ENCODE assay signal across 18 cellular contexts in genomic region chr19:55611983-55612645, GRCh38. TPM values are rescaled to one million over a fixed set of nuclear protein-coding genes. Genes with fewer than 3 reads are reported as not detected.
A peak's percentile ranks its signal among the peaks of the same experiment; 100 is the strongest.
DNase-seq lines count a peak whose midpoint lies in the region; ATAC-seq and TF ChIP-seq lines count a peak whose summit lies in the region.
"Had no signal": no experiment of that assay in that cellular context is flagged by ENCODE, and none has a peak within 500 bp of the region (broad histone marks: within the 10 kb centered on the region; RNA-seq: fewer than 3 reads in every experiment).

No MANE protein-coding gene starts in this region.

- H3K9me3 Mint-ChIP-seq in CD8-positive, alpha-beta memory T cell, result no peaks in the 10 kb centered on the region
- no peaks in the 10 kb centered on the region for H3K9me3 Mint-ChIP-seq in activated T-helper 17 cell treated with anti-CD3 and anti-CD28 coated beads, Interleukin-2, amount 50 U/mL, for 72 hours
- H3K9me3 Mint-ChIP-seq: H9 had no signal

- WGBS in adrenal gland, 4 donors, result 43 to 67% (median 53%) methylated on average over 3 of the region's 3 CpGs

- CTCF ChIA-PET in CD8-positive, alpha-beta memory T cell (lab: Charles Lee), result no interaction called here

- no peak overlapping the region for H3K4me3 ChIP-seq in CD8-positive, alpha-beta memory T cell (ENCODE audit: low read length)
- H3K4me3 ChIP-seq in neutrophil (ENCODE audit: low read depth in 1 of 2, low read length in 1 of 2) (no peak overlapping the region), adrenal gland (no peak overlapping the region)
- H3K4me3 ChIP-seq: mucosa of descending colon had no signal

- H3K4me1 Mint-ChIP-seq in CD8-positive, alpha-beta memory T cell, result peaks cover 30 to 53% (median 51%) of the 10 kb centered on the region in 3 donors
- peaks cover 28% of the 10 kb centered on the region for H3K4me1 Mint-ChIP-seq in activated T-helper 17 cell treated with anti-CD3 and anti-CD28 coated beads, Interleukin-2, amount 50 U/mL, for 72 hours

- peaks cover 6% of the 10 kb centered on the region for H3K4me1 ChIP-seq in CD8-positive, alpha-beta memory T cell (ENCODE audit: insufficient read depth, low read length)
- peaks cover 55 to 64% of the 10 kb centered on the region in 2 experiments for H3K4me1 ChIP-seq in neutrophil (ENCODE audit: control insufficient read depth in 1 of 2, insufficient read depth in 1 of 2, low read depth in 1 of 2, low read length in 1 of 2)
- peaks cover 10 to 21% of the 10 kb centered on the region in 2 donors for H3K4me1 ChIP-seq in adrenal gland (replicated peaks in 1 of 2)
- H3K4me1 ChIP-seq: Caco-2 had no signal

- peaks cover 6% of the 10 kb centered on the region for H3K36me3 ChIP-seq in CD8-positive, alpha-beta memory T cell (ENCODE audit: insufficient read depth, low read length)
- peaks cover 47% of the 10 kb centered on the region for H3K36me3 ChIP-seq in neutrophil
- H3K36me3 ChIP-seq in adrenal gland (replicated peaks in 1 of 2), result peaks cover 0 to 18% of the 10 kb centered on the region in 2 donors

- peaks cover 4 to 62% (median 8%) of the 10 kb centered on the region in 3 donors for H3K36me3 Mint-ChIP-seq in CD8-positive, alpha-beta memory T cell
- peaks cover 46% of the 10 kb centered on the region for H3K36me3 Mint-ChIP-seq in activated T-helper 17 cell treated with anti-CD3 and anti-CD28 coated beads, Interleukin-2, amount 50 U/mL, for 72 hours (ENCODE audit: low read depth)

- H3K4me3 Mint-ChIP-seq in CD8-positive, alpha-beta memory T cell, result no peak overlapping the region
- no peak overlapping the region for H3K4me3 Mint-ChIP-seq in activated T-helper 17 cell treated with anti-CD3 and anti-CD28 coated beads, Interleukin-2, amount 50 U/mL, for 72 hours
- H3K4me3 Mint-ChIP-seq: H9 had no signal

- intact Hi-C loops in adrenal gland (cut with DNase I), result no loop called here

- TF ChIP-seq POLR2A in adrenal gland (IDR thresholded peaks at IDR 0.05), result no peak

- TF ChIP-seq CTCF in neutrophil (IDR thresholded peaks at IDR 0.05), result no peak
- no peak for TF ChIP-seq CTCF in adrenal gland (IDR thresholded peaks at IDR 0.05)

- no peak overlapping the region for H3K27ac ChIP-seq in CD8-positive, alpha-beta memory T cell (ENCODE audit: low read depth, low read length)
- peak overlapping the region; percentile 67 for H3K27ac ChIP-seq in neutrophil
- H3K27ac ChIP-seq in adrenal gland, result peak overlapping the region in 2 of 5 donors; percentile 17 to 42

- DNase-seq in NOMO-1 treated with DMSO at 0.1 percent for 48 hours (lab: John Stamatoyannopoulos, UW; ENCODE audit: unreplicated experiment) (peak; percentile 14), NOMO-1 treated with dmso at 0.1 percent for 144 hours (lab: John Stamatoyannopoulos, UW; ENCODE audit: unreplicated experiment) (no peak), adrenal gland (no peak), NCI-H1694 treated with DMSO at 0.1 percent for 48 hours (lab: John Stamatoyannopoulos, UW) (no peak)
- no peak for DNase-seq in CD8-positive, alpha-beta memory T cell
- DNase-seq in activated CD4-positive, alpha-beta T cell treated with anti-CD3 and anti-CD28 coated beads for 4 hours, result no peak
- DNase-seq: 8988T, activated gamma-delta T cell treated with Interleukin-2 at 50 U/mL for 16 hours, Caco-2, H9, hippocampal formation, kidney glomerular epithelial cell, mucosa of descending colon, NCI-H1930, NCI-H510A had no signal

- ATAC-seq in activated T-helper 17 cell treated with anti-CD3 and anti-CD28 coated beads, Interleukin-2, amount 50 U/mL, for 72 hours (replicated peaks), result no peak
- ATAC-seq: mucosa of descending colon had no signal

- no peaks in the 10 kb centered on the region for H3K27me3 ChIP-seq in CD8-positive, alpha-beta memory T cell (ENCODE audit: insufficient read depth, low read length, poor library complexity, severe bottlenecking)
- H3K27me3 ChIP-seq in neutrophil, result no peaks in the 10 kb centered on the region
- H3K27me3 ChIP-seq in adrenal gland, result no peaks in the 10 kb centered on the region

- H3K9me3 ChIP-seq in CD8-positive, alpha-beta memory T cell (ENCODE audit: low read length), result no peaks in the 10 kb centered on the region
- H3K9me3 ChIP-seq in neutrophil (no peaks in the 10 kb centered on the region), adrenal gland (replicated peaks in 1 of 3) (no peaks in the 10 kb centered on the region)
- H3K9me3 ChIP-seq: Caco-2, mucosa of descending colon, SK-N-SH had no signal

- H3K27me3 Mint-ChIP-seq in CD8-positive, alpha-beta memory T cell, result no peaks in the 10 kb centered on the region
- no peaks in the 10 kb centered on the region for H3K27me3 Mint-ChIP-seq in activated T-helper 17 cell treated with anti-CD3 and anti-CD28 coated beads, Interleukin-2, amount 50 U/mL, for 72 hours

- H3K27ac Mint-ChIP-seq in CD8-positive, alpha-beta memory T cell, result peak overlapping the region in 6 of 8 donors; percentile 9 to 72 (median 42)
- peak overlapping the region; percentile 38 for H3K27ac Mint-ChIP-seq in activated T-helper 17 cell treated with anti-CD3 and anti-CD28 coated beads, Interleukin-2, amount 50 U/mL, for 72 hours

- POLR2A ChIA-PET in CD8-positive, alpha-beta memory T cell (lab: Charles Lee), result no interaction called here

RNA-seq across cellular contexts. Expression of gene ZNF865, which starts 6.7 kb away (rescaled TPM):
- 10 to 100 TPM; 12.7 to 15.3 TPM for total RNA-seq in CD8-positive, alpha-beta memory T cell
- 0.21 TPM for polyA plus RNA-seq in CD8-positive, alpha-beta memory T cell
- 10 to 100 TPM; 11.9 to 13.2 TPM for total RNA-seq in activated T-helper 17 cell treated with anti-CD3 and anti-CD28 coated beads, Interleukin-2, amount 50 U/mL, for 72 hours
- 10 to 100 TPM in 5 of 8 donors, 1 to 10 TPM in 3; 5.3 to 19.6 (median 10.6) TPM for total RNA-seq in adrenal gland
- polyA plus RNA-seq in adrenal gland, result 10 to 100 TPM in 2 of 3 donors, 1 to 10 TPM in 1; 2.0 to 24.7 (median 11.7) TPM

RNA-seq across cellular contexts. Expression of gene ZNF524, which starts 12.0 kb away (rescaled TPM):
- 10 to 100 TPM; 13.9 to 15.8 TPM for total RNA-seq in CD8-positive, alpha-beta memory T cell
- 35.9 TPM for polyA plus RNA-seq in CD8-positive, alpha-beta memory T cell
- 10 to 100 TPM; 20.1 to 25.3 TPM for total RNA-seq in activated T-helper 17 cell treated with anti-CD3 and anti-CD28 coated beads, Interleukin-2, amount 50 U/mL, for 72 hours
- 10 to 100 TPM; 14.1 to 83.7 (median 28.3) TPM for total RNA-seq in adrenal gland
- polyA plus RNA-seq in adrenal gland, result 10 to 100 TPM in 2 of 3 donors, under 1 TPM in 1; 0.93 to 57.6 (median 57.1) TPM

RNA-seq across cellular contexts. Expression of gene ZNF784, which starts 12.3 kb away (rescaled TPM):
- 1 to 10 TPM; 2.6 to 2.9 TPM for total RNA-seq in CD8-positive, alpha-beta memory T cell
- polyA plus RNA-seq in CD8-positive, alpha-beta memory T cell, result 1.0 TPM
- 1 to 10 TPM; 4.6 to 5.3 TPM for total RNA-seq in activated T-helper 17 cell treated with anti-CD3 and anti-CD28 coated beads, Interleukin-2, amount 50 U/mL, for 72 hours
- 10 to 100 TPM in 3 of 8 donors, 1 to 10 TPM in 5; 8.3 to 16.3 (median 9.8) TPM for total RNA-seq in adrenal gland
- 10 to 100 TPM in 1 of 3 donors, 1 to 10 TPM in 2; 3.5 to 13.6 (median 8.3) TPM for polyA plus RNA-seq in adrenal gland

RNA-seq across cellular contexts. Expression of gene FIZ1, which starts 12.8 kb away (rescaled TPM):
- total RNA-seq in CD8-positive, alpha-beta memory T cell, result 10 to 100 TPM; 23.9 to 25.8 TPM
- polyA plus RNA-seq in CD8-positive, alpha-beta memory T cell, result 4.6 TPM
- 10 to 100 TPM in 1 of 2 donors, 1 to 10 TPM in 1; 8.7 to 12.9 TPM for total RNA-seq in activated T-helper 17 cell treated with anti-CD3 and anti-CD28 coated beads, Interleukin-2, amount 50 U/mL, for 72 hours
- 10 to 100 TPM in 4 of 8 donors, 1 to 10 TPM in 4; 5.7 to 19.7 (median 10.4) TPM for total RNA-seq in adrenal gland
- 10 to 100 TPM in 2 of 3 donors, 1 to 10 TPM in 1; 6.3 to 19.6 (median 15.2) TPM for polyA plus RNA-seq in adrenal gland

RNA-seq across cellular contexts. Expression of gene ZNF580, which starts 28.7 kb away (rescaled TPM):
- total RNA-seq in CD8-positive, alpha-beta memory T cell, result 10 to 100 TPM; 39.6 to 41.3 TPM
- polyA plus RNA-seq in CD8-positive, alpha-beta memory T cell, result 15.2 TPM
- total RNA-seq in activated T-helper 17 cell treated with anti-CD3 and anti-CD28 coated beads, Interleukin-2, amount 50 U/mL, for 72 hours, result 10 to 100 TPM; 21.9 to 22.2 TPM
- 10 to 100 TPM; 23.3 to 68.7 (median 46.0) TPM for total RNA-seq in adrenal gland
- polyA plus RNA-seq in adrenal gland, result 100 to 1,000 TPM in 1 of 3 donors, 10 to 100 TPM in 2; 16.6 to 101 (median 97.5) TPM
